In the genomic region with DNA sequence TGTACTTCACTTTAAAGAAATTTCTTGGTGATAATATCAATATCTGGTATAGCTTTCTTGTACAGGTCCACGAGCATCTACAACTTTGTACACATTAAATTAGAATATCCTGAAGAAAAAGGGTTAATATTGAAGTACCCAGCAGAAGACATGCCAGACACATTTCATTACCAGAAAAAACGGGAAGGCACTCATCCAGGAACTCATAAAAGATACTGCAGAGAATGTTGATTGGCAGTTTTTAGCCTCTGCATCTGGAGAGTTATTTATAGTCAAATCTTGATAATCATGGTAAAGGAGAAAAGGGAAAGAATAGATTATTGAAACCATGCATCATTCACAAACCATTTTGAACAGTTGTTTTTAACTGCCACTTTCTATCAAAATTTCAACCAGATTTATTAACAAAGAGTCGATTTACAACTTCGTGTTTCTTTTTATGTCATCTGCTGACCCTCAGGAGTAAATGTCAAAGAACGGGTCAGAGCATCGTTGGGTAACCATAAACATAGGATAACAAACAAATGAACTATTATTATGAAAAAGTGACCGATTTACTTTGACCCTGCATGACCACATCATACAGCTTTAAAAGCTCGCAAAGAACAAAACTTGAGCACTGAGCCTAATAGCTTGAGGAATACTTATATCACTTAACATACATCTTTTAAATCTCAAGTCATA, we compare ENCODE assay signal across 15 cellular contexts.
DNase-seq lines count a peak whose midpoint lies in the region; ATAC-seq, FAIRE-seq and TF ChIP-seq lines count a peak whose summit lies in the region.
"Had no signal": no experiment of that assay in that cellular context is flagged by ENCODE, and none has a peak within 500 bp of the region (broad histone marks: within the 10 kb centered on the region; RNA-seq: fewer than 3 reads in every experiment).

No MANE protein-coding gene starts in this region.

- H3K9ac ChIP-seq in PC-3 (ENCODE audit: low read length) = no peak overlapping the region
- H3K9ac ChIP-seq in kidney (ENCODE audit: low read length in 2 of 2) = no peak overlapping the region

- H3K27ac ChIP-seq in PC-3 (ENCODE audit: low read length) = no peak overlapping the region
- H3K27ac ChIP-seq in kidney (ENCODE audit: low read depth in 2 of 2, low read length in 2 of 2) = no peak overlapping the region
- H3K27ac ChIP-seq: A549, HL-60 had no signal

- H3K79me2 ChIP-seq in PC-3 (ENCODE audit: low read length) = no peaks in the 10 kb centered on the region

- DNase-seq in EH (ENCODE audit: low read depth) = peak; percentile 52
- DNase-seq in Kasumi-1 (lab: John Stamatoyannopoulos, UW) = peak; percentile 6 to 20
- DNase-seq in fibroblast of villous mesenchyme (ENCODE audit: low read depth) = peak; percentile 77
- DNase-seq in PC-3 = no peak
- no peak for DNase-seq in kidney
- DNase-seq: BE2C; Caco-2; CD8-positive, alpha-beta T cell; DND-41; GF-D8; HCEC 1CT; HFFc6 had no signal

- no peaks in the 10 kb centered on the region for H3K36me3 ChIP-seq in PC-3 (ENCODE audit: low read depth, low read length)
- H3K36me3 ChIP-seq in kidney (ENCODE audit: control insufficient read depth in 1 of 2, insufficient read depth in 2 of 2, low read length in 2 of 2) = no peaks in the 10 kb centered on the region
- H3K36me3 ChIP-seq: BE2C had no signal

- H3K4me1 ChIP-seq in PC-3 (ENCODE audit: insufficient read depth, low read length) (no peaks in the 10 kb centered on the region), kidney (ENCODE audit: control insufficient read depth in 1 of 2, insufficient read depth in 1 of 2, low read depth in 1 of 2, low read length in 2 of 2) (peaks cover 0 to 11% of the 10 kb centered on the region in 2 donors)

- H3K4me2 ChIP-seq in PC-3 (ENCODE audit: low read length) = no peak overlapping the region
- H3K4me2 ChIP-seq: A549 had no signal

- H3F3A ChIP-seq in PC-3 (ENCODE audit: low read length, unreplicated experiment) = no peaks in the 10 kb centered on the region

- POLR2A ChIA-PET in PC-3 (lab: Charles Lee; ENCODE audit: unreplicated experiment) = no interaction called here

- BruUV-seq in PC-3 (replicated peaks; lab: Mats Ljungman, UMichigan) = no TSS peak

- FAIRE-seq in kidney (lab: Jason Lieb, UNC) = no peak
- FAIRE-seq: A549 had no signal

- H3K9me3 ChIP-seq in PC-3 (ENCODE audit: low read length) (no peaks in the 10 kb centered on the region), kidney (ENCODE audit: control insufficient read depth in 1 of 2, low read length in 2 of 2) (no peaks in the 10 kb centered on the region)
- H3K9me3 ChIP-seq: A549, BE2C, Caco-2 had no signal

- intact Hi-C loops in PC-3 (cut with micrococcal nuclease) = no loop called here
- intact Hi-C loops in kidney (cut with DNase I) = no loop called here

- TF ChIP-seq CTCF in fibroblast of villous mesenchyme (IDR thresholded peaks at IDR 0.05; ENCODE audit: insufficient read depth, low read depth, low read length) (no peak), PC-3 (conservative IDR thresholded peaks at IDR 0.05; ENCODE audit: low read depth, low read length) (no peak), kidney (IDR thresholded peaks at IDR 0.05; ENCODE audit: borderline replicate concordance, extremely low read depth, insufficient read depth) (no peak)

- H3K4me3 ChIP-seq in fibroblast of villous mesenchyme (ENCODE audit: low read depth, low read length) (no peak overlapping the region), PC-3 (ENCODE audit: low read length) (no peak overlapping the region), kidney (ENCODE audit: low read length in 2 of 2) (no peak overlapping the region)
- H3K4me3 ChIP-seq: A549 had no signal

- no peaks in the 10 kb centered on the region for H3K27me3 ChIP-seq in PC-3 (ENCODE audit: low read length)
- H3K27me3 ChIP-seq: BE2C had no signal

- ATAC-seq in HG02571 (IDR thresholded peaks at IDR 0.05; ENCODE audit: unreplicated experiment) (no peak), PC-3 (no peak)
- ATAC-seq: A549; CD8-positive, alpha-beta T cell had no signal

- CTCF ChIA-PET in PC-3 (lab: Charles Lee) = no interaction called here

- H4K20me1 ChIP-seq in PC-3 (ENCODE audit: low read length) = no peaks in the 10 kb centered on the region

- no peak overlapping the region for H2AFZ ChIP-seq in PC-3 (ENCODE audit: low read length)

- H3K9me2 ChIP-seq in PC-3 (replicated peaks; ENCODE audit: low read length) = no peaks in the 10 kb centered on the region

Comparison
In these comparisons a context has a peak if more than half of its experiments do, and no peak if none do; other contexts are left out.
1. DNase-seq: peak in EH (single experiment), Kasumi-1 (2 of 2) and fibroblast of villous mesenchyme (single experiment); none in PC-3 (single experiment) and kidney (single experiment).